Comparison of ENCODE assay signal across 16 cellular contexts in the genomic region with DNA sequence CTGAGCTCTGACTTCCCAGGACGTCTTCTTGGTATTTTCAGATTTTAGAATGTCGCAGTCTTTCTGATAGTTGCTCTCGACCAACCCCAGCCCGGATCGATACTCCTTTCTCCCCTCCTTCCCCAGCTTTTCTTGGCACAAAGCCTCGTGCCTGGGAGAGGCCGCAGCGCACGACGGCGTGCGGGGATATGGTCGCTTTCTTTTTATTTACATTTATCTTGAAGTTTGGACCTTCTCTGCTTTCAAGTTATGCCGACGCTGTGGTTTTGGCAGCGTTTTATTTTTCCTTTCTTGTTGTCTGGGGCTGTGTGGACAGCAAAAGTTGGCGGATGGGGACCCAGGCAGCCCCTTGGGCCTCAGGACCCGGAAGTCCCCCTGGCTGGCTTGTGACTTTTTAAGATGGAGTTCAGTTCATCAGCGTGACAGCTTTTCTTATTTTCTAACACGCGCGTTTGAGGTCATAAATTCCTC. TPM values are rescaled to one million over a fixed set of nuclear protein-coding genes. Genes with fewer than 3 reads are reported as not detected.
A peak's percentile ranks its signal among the peaks of the same experiment; 100 is the strongest.
DNase-seq lines count a peak whose midpoint lies in the region; ATAC-seq and TF ChIP-seq lines count a peak whose summit lies in the region.
"Had no signal": no experiment of that assay in that cellular context is flagged by ENCODE, and none has a peak within 500 bp of the region (broad histone marks: within the 10 kb centered on the region; RNA-seq: fewer than 3 reads in every experiment).

No MANE protein-coding gene starts in this region.

- no peaks in the 10 kb centered on the region for H3K27me3 ChIP-seq in ACC112 (ENCODE audit: insufficient read depth, low read length)
- H3K27me3 ChIP-seq in PC-3 (ENCODE audit: low read length) = no peaks in the 10 kb centered on the region
- no peaks in the 10 kb centered on the region for H3K27me3 ChIP-seq in iPS-15b (ENCODE audit: control insufficient read depth, insufficient read depth, low read length)
- no peaks in the 10 kb centered on the region for H3K27me3 ChIP-seq in prostate gland (replicated peaks; ENCODE audit: insufficient read depth)

- POLR2A ChIA-PET in PC-3 (lab: Charles Lee; ENCODE audit: unreplicated experiment) = no interaction called here

- no peaks in the 10 kb centered on the region for H3K9me3 Mint-ChIP-seq in activated naive CD4-positive, alpha-beta T cell treated with anti-CD3 and anti-CD28 coated beads for 36 hours
- H3K9me3 Mint-ChIP-seq: mesothelial cell of epicardium, type B pancreatic cell had no signal

- no peak for ATAC-seq in PC-3
- ATAC-seq in GM18870 (IDR thresholded peaks at IDR 0.05; ENCODE audit: unreplicated experiment) = no peak
- ATAC-seq: GM12878 had no signal

- no peak for DNase-seq in PC-3
- DNase-seq in prostate gland (ENCODE audit: low spot score) = no peak
- no peak for DNase-seq in COLO829 (ENCODE audit: low spot score)
- no peak for DNase-seq in SW 1271 (lab: John Stamatoyannopoulos, UW)
- no peak for DNase-seq in activated naive CD4-positive, alpha-beta T cell treated with anti-CD3 and anti-CD28 coated beads for 36 hours
- DNase-seq: amygdala, DND-41, NCI-H1092 treated with DMSO at 0.1 percent for 48 hours, NCI-H526 had no signal

- no peaks in the 10 kb centered on the region for H3K27me3 Mint-ChIP-seq in activated naive CD4-positive, alpha-beta T cell treated with anti-CD3 and anti-CD28 coated beads for 36 hours (ENCODE audit: low read depth)
- H3K27me3 Mint-ChIP-seq: type B pancreatic cell had no signal

- H3K79me2 ChIP-seq in ACC112 (ENCODE audit: control insufficient read depth, insufficient read depth, low read length, unreplicated experiment) (no peaks in the 10 kb centered on the region), PC-3 (ENCODE audit: low read length) (no peaks in the 10 kb centered on the region)

- H3K4me3 ChIP-seq in ACC112 (ENCODE audit: low read depth, low read length) (peak overlapping the region; percentile 63), PC-3 (ENCODE audit: low read length) (peak overlapping the region; percentile 44; the same call in 1 of the 2 replicates), iPS-15b (ENCODE audit: low read depth, low read length) (no peak overlapping the region), prostate gland (peak overlapping the region; percentile 4 to 19)
- H3K4me3 ChIP-seq: GM12878, HAP-1 had no signal

- no peaks in the 10 kb centered on the region for H3K36me3 ChIP-seq in ACC112 (ENCODE audit: insufficient read depth, low read length)
- no peaks in the 10 kb centered on the region for H3K36me3 ChIP-seq in PC-3 (ENCODE audit: low read depth, low read length)
- H3K36me3 ChIP-seq in iPS-15b (ENCODE audit: control insufficient read depth, insufficient read depth, low read length) = no peaks in the 10 kb centered on the region
- no peaks in the 10 kb centered on the region for H3K36me3 ChIP-seq in prostate gland
- H3K36me3 ChIP-seq: HAP-1 had no signal

- H3K4me1 Mint-ChIP-seq in activated naive CD4-positive, alpha-beta T cell treated with anti-CD3 and anti-CD28 coated beads for 36 hours (ENCODE audit: low read depth) = peaks cover 2% of the 10 kb centered on the region
- H3K4me1 Mint-ChIP-seq: mesothelial cell of epicardium had no signal

- no peak overlapping the region for H3K9ac ChIP-seq in PC-3 (ENCODE audit: low read length)
- peak overlapping the region; percentile 47 for H3K9ac ChIP-seq in iPS-15b (ENCODE audit: low read depth, low read length)

- H3F3A ChIP-seq in PC-3 (ENCODE audit: low read length, unreplicated experiment) = no peaks in the 10 kb centered on the region

- no peaks in the 10 kb centered on the region for H3K9me2 ChIP-seq in PC-3 (replicated peaks; ENCODE audit: low read length)

- H4K20me1 ChIP-seq in PC-3 (ENCODE audit: low read length) = no peaks in the 10 kb centered on the region

- H3K4me2 ChIP-seq in PC-3 (ENCODE audit: low read length) = peak overlapping the region; percentile 56

- H3K27ac ChIP-seq in ACC112 (ENCODE audit: low read depth, low read length) (peak overlapping the region; percentile 4; the same call in 1 of the 2 replicates), PC-3 (ENCODE audit: low read length) (no peak overlapping the region), prostate gland (no peak overlapping the region)

- intact Hi-C loops in PC-3 (cut with micrococcal nuclease) = no loop called here
- intact Hi-C loops in prostate gland (cut with DNase I) = no loop called here
- intact Hi-C loops in activated naive CD4-positive, alpha-beta T cell treated with anti-CD3 and anti-CD28 coated beads for 36 hours (cut with micrococcal nuclease) = loop anchor here (2.0 kb wide), 1 partner anchor 23 kb away; no protein-coding TSS in a partner anchor

- TF ChIP-seq CTCF in PC-3 (conservative IDR thresholded peaks at IDR 0.05; ENCODE audit: low read depth, low read length) (no peak), prostate gland (IDR thresholded peaks at IDR 0.05) (no peak)

- H2AFZ ChIP-seq in ACC112 (ENCODE audit: low read length, unreplicated experiment) (peak overlapping the region; percentile 98), PC-3 (ENCODE audit: low read length) (peak overlapping the region; percentile 87)

- TF ChIP-seq POLR2A in prostate gland (IDR thresholded peaks at IDR 0.05) = no peak

- no peak overlapping the region for H3K4me3 Mint-ChIP-seq in activated naive CD4-positive, alpha-beta T cell treated with anti-CD3 and anti-CD28 coated beads for 36 hours
- H3K4me3 Mint-ChIP-seq: mesothelial cell of epicardium, type B pancreatic cell had no signal

- WGBS in prostate gland = 21% methylated on average over 22 of the region's 22 CpGs

- H3K9me3 ChIP-seq in PC-3 (ENCODE audit: low read length) (no peaks in the 10 kb centered on the region), iPS-15b (ENCODE audit: control insufficient read depth, insufficient read depth, low read length) (no peaks in the 10 kb centered on the region), prostate gland (no peaks in the 10 kb centered on the region)
- H3K9me3 ChIP-seq: HAP-1 had no signal

- no peaks in the 10 kb centered on the region for H3K36me3 Mint-ChIP-seq in activated naive CD4-positive, alpha-beta T cell treated with anti-CD3 and anti-CD28 coated beads for 36 hours (ENCODE audit: low read depth)
- H3K36me3 Mint-ChIP-seq: mesothelial cell of epicardium, type B pancreatic cell had no signal

- H3K4me1 ChIP-seq in ACC112 (ENCODE audit: control insufficient read depth, insufficient read depth, low read length, unreplicated experiment) = peaks cover 7% of the 10 kb centered on the region
- H3K4me1 ChIP-seq in PC-3 (ENCODE audit: insufficient read depth, low read length) = peaks cover 13% of the 10 kb centered on the region; the same call in 1 of the 2 replicates
- peaks cover 7% of the 10 kb centered on the region for H3K4me1 ChIP-seq in iPS-15b (ENCODE audit: control insufficient read depth, insufficient read depth, low read length)
- no peaks in the 10 kb centered on the region for H3K4me1 ChIP-seq in prostate gland (replicated peaks)
- H3K4me1 ChIP-seq: HAP-1 had no signal

- CTCF ChIA-PET in PC-3 (lab: Charles Lee) = no interaction called here
- CTCF ChIA-PET in activated naive CD4-positive, alpha-beta T cell treated with anti-CD3 and anti-CD28 coated beads for 36 hours (lab: Charles Lee) = no interaction called here

- BruUV-seq in PC-3 (replicated peaks; lab: Mats Ljungman, UMichigan) = no TSS peak

- H3K27ac Mint-ChIP-seq in activated naive CD4-positive, alpha-beta T cell treated with anti-CD3 and anti-CD28 coated beads for 36 hours = no peak overlapping the region
- H3K27ac Mint-ChIP-seq: mesothelial cell of epicardium, type B pancreatic cell had no signal

RNA-seq across cellular contexts. Expression of a gene that starts 4.2 kb away (rescaled TPM):
- total RNA-seq in PC-3 (2014; rRNA removed) (not detected in 2 replicates), prostate gland (not detected)
- not detected for total RNA-seq in activated naive CD4-positive, alpha-beta T cell treated with anti-CD3 and anti-CD28 coated beads for 36 hours
- total RNA-seq: GM12878, mesothelial cell of epicardium had no signal

RNA-seq across cellular contexts. Expression of a gene that starts 15.8 kb away (rescaled TPM):
- total RNA-seq in PC-3 (2014; rRNA removed) (307 and 407 TPM in 2 replicates), prostate gland (100 to 1,000 TPM; 215 to 374 TPM)
- 10 to 100 TPM; 68.5 to 73.5 TPM for total RNA-seq in activated naive CD4-positive, alpha-beta T cell treated with anti-CD3 and anti-CD28 coated beads for 36 hours

RNA-seq across cellular contexts. Expression of a gene that starts 31.6 kb away (rescaled TPM):
- total RNA-seq in PC-3 (2014; rRNA removed) (22.3 and 33.2 TPM in 2 replicates), prostate gland (100 to 1,000 TPM in 1 of 2 donors, 10 to 100 TPM in 1; 89.7 to 108 TPM)
- 10 to 100 TPM; 19.0 to 19.2 TPM for total RNA-seq in activated naive CD4-positive, alpha-beta T cell treated with anti-CD3 and anti-CD28 coated beads for 36 hours

RNA-seq across cellular contexts. Expression of a gene that starts 43.8 kb away (rescaled TPM):
- total RNA-seq in PC-3 (2014; rRNA removed) (163 and 183 TPM in 2 replicates), prostate gland (100 to 1,000 TPM in 1 of 2 donors, 10 to 100 TPM in 1; 99.9 to 113 TPM)
- 10 to 100 TPM; 49.3 to 51.6 TPM for total RNA-seq in activated naive CD4-positive, alpha-beta T cell treated with anti-CD3 and anti-CD28 coated beads for 36 hours

RNA-seq across cellular contexts. Expression of a gene that starts 43.9 kb away (rescaled TPM):
- total RNA-seq in PC-3 (2014; rRNA removed) (1,119 and 1,157 TPM in 2 replicates), prostate gland (100 to 1,000 TPM; 654 to 691 TPM)
- total RNA-seq in activated naive CD4-positive, alpha-beta T cell treated with anti-CD3 and anti-CD28 coated beads for 36 hours = 1,000 to 10,000 TPM; 1,272 to 1,294 TPM
